In genomic region chr5:146877783-146878470, GRCh38 we compare ENCODE assay signal across 8 cellular contexts. TPM values are rescaled to one million over a fixed set of nuclear protein-coding genes. Genes with fewer than 3 reads are reported as not detected.
DNase-seq lines count a peak whose midpoint lies in the region; ATAC-seq and TF ChIP-seq lines count a peak whose summit lies in the region.
"Had no signal": no experiment of that assay in that cellular context is flagged by ENCODE, and none has a peak within 500 bp of the region (broad histone marks: within the 10 kb centered on the region; RNA-seq: fewer than 3 reads in every experiment).

No MANE protein-coding gene starts in this region.

- H3K4me3 ChIP-seq in osteoblast (ENCODE audit: insufficient read depth, low read length) = peak overlapping the region; percentile 56

- H3K27me3 ChIP-seq in osteoblast (ENCODE audit: insufficient read depth, low read length) = peaks cover 10% of the 10 kb centered on the region

- intact Hi-C loops in Right ventricle myocardium superior (cut with DNase I) = no loop called here

- no peak for TF ChIP-seq CTCF in osteoblast (IDR thresholded peaks at IDR 0.05; ENCODE audit: extremely low read depth, low read depth, low read length)

- H2AFZ ChIP-seq in osteoblast (ENCODE audit: low read length) = peak overlapping the region; percentile 47

- peak; percentile 44 for DNase-seq in KBM-7
- peak; percentile 24 for DNase-seq in activated gamma-delta T cell treated with Interleukin-2 at 50 U/mL for 16 hours
- DNase-seq in Right ventricle myocardium superior = peak; percentile 32
- peak; percentile 88 for DNase-seq in osteoblast (ENCODE audit: insufficient read length, low spot score, missing footprints)

- in situ Hi-C loops in KBM-7 (cut with MboI; ENCODE audit: low pct_unique_long_range_greater_than_20kb, low sequenced_read_pairs) = no loop called here

- H3K4me1 ChIP-seq in osteoblast (ENCODE audit: insufficient read depth, low read length) = no peaks in the 10 kb centered on the region

- no peaks in the 10 kb centered on the region for H3K9me3 ChIP-seq in osteoblast (ENCODE audit: low read depth, low read length)

- ATAC-seq in GM18498 (IDR thresholded peaks at IDR 0.05; ENCODE audit: unreplicated experiment) (peak; percentile 30), Right ventricle myocardium superior (ENCODE audit: poor library complexity) (peak; percentile 39), HG03571 (IDR thresholded peaks at IDR 0.05; ENCODE audit: unreplicated experiment) (no peak), GM21723 (IDR thresholded peaks at IDR 0.05; ENCODE audit: unreplicated experiment) (no peak)

- no peak overlapping the region for H3K27ac ChIP-seq in osteoblast (ENCODE audit: low read depth, low read length)

- H3K79me2 ChIP-seq in osteoblast (ENCODE audit: insufficient read depth, low read length) = no peaks in the 10 kb centered on the region

- H3K4me2 ChIP-seq in osteoblast (ENCODE audit: insufficient read depth, low read length) = peak overlapping the region; percentile 64

- H3K36me3 ChIP-seq in osteoblast (ENCODE audit: insufficient read depth, low read length) = no peaks in the 10 kb centered on the region

- H4K20me1 ChIP-seq in osteoblast (ENCODE audit: insufficient read depth, low read length) = no peaks in the 10 kb centered on the region

RNA-seq across cellular contexts. Expression of gene PPP2R2B, which starts 0.6 kb away (rescaled TPM):
- total RNA-seq in Right ventricle myocardium superior (0.19 TPM), osteoblast (under 0.01 TPM in 1 of 2 replicates, not detected in the other)
- total RNA-seq: RPMI7951 had no signal

Comparison
In these comparisons a context has a peak if more than half of its experiments do, and no peak if none do; other contexts are left out.
1. ATAC-seq: peak in GM18498 (single experiment) and Right ventricle myocardium superior (single experiment); none in HG03571 (single experiment) and GM21723 (single experiment).
2. DNase-seq: peak in every context shown above with its lines; median percentile 88 in osteoblast; 44 in KBM-7; 32 in Right ventricle myocardium superior; 24 in activated gamma-delta T cell treated with Interleukin-2 at 50 U/mL for 16 hours.